ENCODE assay signal across 8 cellular contexts in genomic region chr5:109485030-109485429, GRCh38.
A peak's percentile ranks its signal among the peaks of the same experiment; 100 is the strongest.
DNase-seq lines count a peak whose midpoint lies in the region; ATAC-seq, FAIRE-seq and TF ChIP-seq lines count a peak whose summit lies in the region.

No MANE protein-coding gene starts in this region.

- H3K36me3 ChIP-seq in A673 (ENCODE audit: insufficient read depth, low read length, poor library complexity, severe bottlenecking) (no peaks in the 10 kb centered on the region), astrocyte (ENCODE audit: insufficient read depth, low read length) (no peaks in the 10 kb centered on the region), HepG2 (replicated peaks in 1 of 2; ENCODE audit: control insufficient read depth in 1 of 2, insufficient read depth in 2 of 2, low read length in 2 of 2) (no peaks in the 10 kb centered on the region)

- H3K27me3 ChIP-seq in A673 (replicated peaks; ENCODE audit: insufficient read depth, low read depth, low read length, poor library complexity) (no peaks in the 10 kb centered on the region), astrocyte (ENCODE audit: insufficient read depth, low read length) (no peaks in the 10 kb centered on the region), HepG2 (ENCODE audit: control insufficient read depth in 1 of 2, insufficient read depth in 2 of 2, low read length in 2 of 2) (no peaks in the 10 kb centered on the region)

- H3K27me3 Mint-ChIP-seq in astrocyte (ENCODE audit: low read depth, unreplicated experiment): peaks cover 4% of the 10 kb centered on the region
- H3K27me3 Mint-ChIP-seq in effector memory CD8-positive, alpha-beta T cell: peaks cover 21 to 44% of the 10 kb centered on the region in 2 donors
- peaks cover 6 to 9% of the 10 kb centered on the region in 2 donors for H3K27me3 Mint-ChIP-seq in natural killer cell (ENCODE audit: low read depth in 2 of 2)

- H3K4me2 ChIP-seq in astrocyte (ENCODE audit: low read length): no peak overlapping the region
- H3K4me2 ChIP-seq in HepG2 (ENCODE audit: low read depth, low read length): peak overlapping the region; percentile 54

- in situ Hi-C loops in HepG2 (cut with HindIII; ENCODE audit: extremely low pct_ligation_motif_present, low pct_unique_long_range_greater_than_20kb): no loop called here

- POLR2A ChIA-PET in A673 (lab: Charles Lee; ENCODE audit: low non-redundant PET): no interaction called here
- POLR2A ChIA-PET in HepG2 (lab: Yijun Ruan, JAX): interaction anchor here (1.0 kb wide), 1 partner anchor 54 kb away, joined by 3 read pairs; no protein-coding TSS in a partner anchor

- peak; percentile 97 for ATAC-seq in HepG2
- ATAC-seq in effector memory CD8-positive, alpha-beta T cell (replicated peaks): no peak
- ATAC-seq in natural killer cell: no peak
- ATAC-seq in GM18502 (IDR thresholded peaks at IDR 0.05; ENCODE audit: poor library complexity, unreplicated experiment): no peak

- no peak overlapping the region for H3K9ac ChIP-seq in astrocyte (ENCODE audit: low read length)
- no peak overlapping the region for H3K9ac ChIP-seq in HepG2 (ENCODE audit: insufficient read depth, low read depth, low read length)

- TF ChIP-seq CTCF in A673 (conservative IDR thresholded peaks at IDR 0.05; ENCODE audit: low read depth, low read length) (no peak), astrocyte (IDR thresholded peaks at IDR 0.05; ENCODE audit: insufficient read depth, low read depth, low read length) (no peak), HepG2 (CRISPR knock-in tag; IDR thresholded peaks at IDR 0.05) (no peak), natural killer cell (IDR thresholded peaks at IDR 0.05) (no peak)

- H3K9me3 ChIP-seq in A673 (ENCODE audit: low read depth, low read length, poor library complexity, severe bottlenecking) (no peaks in the 10 kb centered on the region), astrocyte (ENCODE audit: insufficient read depth, low read depth, low read length) (no peaks in the 10 kb centered on the region), HepG2 (ENCODE audit: low read length) (no peaks in the 10 kb centered on the region)

- intact Hi-C loops in A673 (cut with micrococcal nuclease; ENCODE audit: unreplicated experiment): no loop called here
- intact Hi-C loops in HepG2 (cut with micrococcal nuclease; ENCODE audit: unreplicated experiment): loop anchor here (5.0 kb wide), 1 partner anchor 202 kb away; the partner anchor contains the start of gene MAN2A1
- intact Hi-C loops in natural killer cell (cut with micrococcal nuclease): no loop called here

- TF ChIP-seq EP300 in HepG2 (IDR thresholded peaks at IDR 0.05; ENCODE audit: low read depth in 2 of 2, low read length in 2 of 2) (peak in 1 of 2 experiments; percentile 85; a peak in 2 of 4 replicates), HepG2 (CRISPR knock-in tag; IDR thresholded peaks at IDR 0.05; ENCODE audit: borderline replicate concordance) (peak; percentile 63; the same call in 1 of the 2 replicates)

- H3K36me3 Mint-ChIP-seq in astrocyte (ENCODE audit: low read depth, unreplicated experiment) (no peaks in the 10 kb centered on the region), natural killer cell (no peaks in the 10 kb centered on the region)
- H3K36me3 Mint-ChIP-seq in effector memory CD8-positive, alpha-beta T cell (ENCODE audit: insufficient read depth): no peaks in the 10 kb centered on the region

- H2AFZ ChIP-seq in astrocyte (ENCODE audit: low read depth, low read length) (no peak overlapping the region), HepG2 (ENCODE audit: low read length) (no peak overlapping the region)

- peak; percentile 76 for DNase-seq in A673 (ENCODE audit: low spot score)
- DNase-seq in NCI-H128 (lab: John Stamatoyannopoulos, UW; ENCODE audit: unreplicated experiment): peak; percentile 36
- DNase-seq in astrocyte (ENCODE audit: low read depth): peak; percentile 12
- DNase-seq in HepG2 (ENCODE audit: low spot score): peak; percentile 92
- no peak for DNase-seq in activated naive CD4-positive, alpha-beta T cell treated with Interleukin-2 at 50 U/mL for 16 hours
- DNase-seq in effector memory CD8-positive, alpha-beta T cell: no peak
- no peak for DNase-seq in natural killer cell

- H3K4me3 Mint-ChIP-seq in astrocyte (ENCODE audit: unreplicated experiment) (no peak overlapping the region), natural killer cell (no peak overlapping the region)
- no peak overlapping the region for H3K4me3 Mint-ChIP-seq in effector memory CD8-positive, alpha-beta T cell

- BruUV-seq in A673 (replicated peaks; lab: Mats Ljungman, UMichigan): no TSS peak
- no TSS peak for BruUV-seq in HepG2 (replicated peaks; lab: Mats Ljungman, UMichigan)

- H3K79me2 ChIP-seq in astrocyte (ENCODE audit: insufficient read depth, low read length) (no peaks in the 10 kb centered on the region), HepG2 (ENCODE audit: insufficient read depth, low read length) (no peaks in the 10 kb centered on the region)

- no peak for FAIRE-seq in astrocyte (lab: Jason Lieb, UNC)
- FAIRE-seq in HepG2 (lab: Jason Lieb, UNC): peak; percentile 96

- TF ChIP-seq POLR2A in HepG2 (IDR thresholded peaks at IDR 0.05; ENCODE audit: insufficient read depth in 1 of 2, low read depth in 2 of 2, low read length in 2 of 2): no peak

- 0% methylated on average over 8 of the region's 8 CpGs for WGBS in HepG2 (ENCODE audit: low lambda C conversion rate)

- peaks cover 7% of the 10 kb centered on the region for H3K9me3 Mint-ChIP-seq in astrocyte (ENCODE audit: unreplicated experiment)
- H3K9me3 Mint-ChIP-seq in effector memory CD8-positive, alpha-beta T cell: no peaks in the 10 kb centered on the region
- H3K9me3 Mint-ChIP-seq in natural killer cell: no peaks in the 10 kb centered on the region

- H4K20me1 ChIP-seq in astrocyte (ENCODE audit: insufficient read depth, low read length) (no peaks in the 10 kb centered on the region), HepG2 (ENCODE audit: insufficient read depth, low read length) (no peaks in the 10 kb centered on the region)

- no peak overlapping the region for H3K27ac Mint-ChIP-seq in astrocyte (ENCODE audit: unreplicated experiment)
- H3K27ac Mint-ChIP-seq in effector memory CD8-positive, alpha-beta T cell: no peak overlapping the region
- no peak overlapping the region for H3K27ac Mint-ChIP-seq in natural killer cell

- H3K4me3 ChIP-seq in A673 (ENCODE audit: low read depth, low read length, poor library complexity, severe bottlenecking): no peak overlapping the region
- no peak overlapping the region for H3K4me3 ChIP-seq in astrocyte (ENCODE audit: insufficient read depth, low read depth, low read length)
- H3K4me3 ChIP-seq in HepG2 (replicated peaks in 1 of 3; ENCODE audit: insufficient read depth in 1 of 3, low read depth in 2 of 3, low read length in 3 of 3): peak overlapping the region in 2 of 3 experiments; percentile 4 to 20; a peak in 2 of 6 replicates

- no peak for TF ChIP-seq RAD21 in HepG2 (CRISPR knock-in tag; IDR thresholded peaks at IDR 0.05)

- H3K4me1 ChIP-seq in A673 (ENCODE audit: insufficient read depth, low read length, poor library complexity, severe bottlenecking) (peaks cover 27% of the 10 kb centered on the region), astrocyte (ENCODE audit: insufficient read depth, low read length) (no peaks in the 10 kb centered on the region), HepG2 (ENCODE audit: insufficient read depth, low read length) (peaks cover 41% of the 10 kb centered on the region)

- CTCF ChIA-PET in A673 (lab: Charles Lee) (no interaction called here), HepG2 (lab: Yijun Ruan, JAX; ENCODE audit: low intra/inter-chr PET ratio, low total read pairs) (no interaction called here)

- H3K4me1 Mint-ChIP-seq in astrocyte (ENCODE audit: low read depth, unreplicated experiment): no peaks in the 10 kb centered on the region
- no peaks in the 10 kb centered on the region for H3K4me1 Mint-ChIP-seq in effector memory CD8-positive, alpha-beta T cell (ENCODE audit: low read depth in 2 of 2)
- H3K4me1 Mint-ChIP-seq in natural killer cell: no peaks in the 10 kb centered on the region

- H3K27ac ChIP-seq in A673 (ENCODE audit: low read depth, low read length, poor library complexity, severe bottlenecking): no peak overlapping the region
- H3K27ac ChIP-seq in astrocyte (ENCODE audit: low read depth, low read length): no peak overlapping the region
- peak overlapping the region; percentile 12 for H3K27ac ChIP-seq in HepG2 (ENCODE audit: extremely low read length, insufficient read depth, low read length)

TF ChIP-seq in HepG2, 621 proteins besides CTCF, POLR2A, EP300 and RAD21 (continues in another document):
- TF ChIP-seq JARID2 (CRISPR knock-in tag; IDR thresholded peaks at IDR 0.05; ENCODE audit: insufficient replicate concordance): no peak
- TF ChIP-seq SKI (IDR thresholded peaks at IDR 0.05; ENCODE audit: partially characterized antibody): peak; percentile 37
- TF ChIP-seq HMG20A (CRISPR knock-in tag; IDR thresholded peaks at IDR 0.05; ENCODE audit: borderline replicate concordance): peak; percentile 94
- TF ChIP-seq IKZF4 (CRISPR knock-in tag; IDR thresholded peaks at IDR 0.05; ENCODE audit: borderline replicate concordance, low read depth, not compliant biosample characterization): no peak
- no peak for TF ChIP-seq ZNF790 (CRISPR knock-in tag; IDR thresholded peaks at IDR 0.05; ENCODE audit: borderline replicate concordance)
- TF ChIP-seq PHF21A (CRISPR knock-in tag; IDR thresholded peaks at IDR 0.05): peak; percentile 79
- no peak for TF ChIP-seq MTF1 (CRISPR knock-in tag; IDR thresholded peaks at IDR 0.05)
- no peak for TF ChIP-seq KLF6 (CRISPR knock-in tag; IDR thresholded peaks at IDR 0.05)
- peak; percentile 56; the same call in 1 of the 2 replicates for TF ChIP-seq SIX1 (CRISPR knock-in tag; IDR thresholded peaks at IDR 0.05; ENCODE audit: borderline replicate concordance)
- no peak for TF ChIP-seq KLF9 (CRISPR knock-in tag; IDR thresholded peaks at IDR 0.05; ENCODE audit: low read depth)
- peak; percentile 28; the same call in 1 of the 2 replicates for TF ChIP-seq ESRRA (CRISPR knock-in tag; IDR thresholded peaks at IDR 0.05; ENCODE audit: low read depth)
- peak; percentile 34; the same call in 1 of the 2 replicates for TF ChIP-seq GABPB1 (CRISPR knock-in tag; IDR thresholded peaks at IDR 0.05)
- peak; percentile 72; the same call in 1 of the 2 replicates for TF ChIP-seq ETV5 (CRISPR knock-in tag; IDR thresholded peaks at IDR 0.05; ENCODE audit: borderline replicate concordance)

Comparison
In these comparisons a context has a peak if more than half of its experiments do, and no peak if none do; other contexts are left out.
1. DNase-seq: peak in A673 (single experiment), NCI-H128 (single experiment), astrocyte (single experiment) and HepG2 (single experiment); none in activated naive CD4-positive, alpha-beta T cell treated with Interleukin-2 at 50 U/mL for 16 hours (single experiment), effector memory CD8-positive, alpha-beta T cell (0 of 3) and natural killer cell (single experiment).
2. H3K4me3 ChIP-seq: peak in HepG2 (2 of 3); none in A673 (single experiment) and astrocyte (single experiment).